In genomic region chr4:75940692-75941253, GRCh38 we compare ENCODE assay signal across 8 cellular contexts. TPM values are rescaled to one million over a fixed set of nuclear protein-coding genes. Genes with fewer than 3 reads are reported as not detected.
DNase-seq lines count a peak whose midpoint lies in the region; ATAC-seq, FAIRE-seq and TF ChIP-seq lines count a peak whose summit lies in the region.

TSS of gene NAAA (minus strand) at chr4:75941013. CDS start at chr4:75940949, 64 bp downstream.

- H3F3A ChIP-seq in PC-3 (ENCODE audit: low read length, unreplicated experiment) = no peaks in the 10 kb centered on the region

- POLR2A ChIA-PET in PC-3 (lab: Charles Lee; ENCODE audit: unreplicated experiment) = interaction anchor here (0.6 kb wide), 1 partner anchor 91 kb away, joined by 9 read pairs; no protein-coding TSS in a partner anchor
- POLR2A ChIA-PET in naive thymus-derived CD4-positive, alpha-beta T cell (lab: Charles Lee) = interaction anchor here (0.6 to 2.5 kb wide), 13 partner anchors 9 to 1138 kb away, joined by 3 to 23 read pairs (median 6); partner anchors contain the start of genes NUP54, RCHY1, SDAD1 and THAP6

- H3K4me1 Mint-ChIP-seq in naive thymus-derived CD4-positive, alpha-beta T cell = peaks cover 12 to 34% (median 22%) of the 10 kb centered on the region in 7 donors
- H3K4me1 Mint-ChIP-seq in stimulated activated naive B cell treated with anti-CD40 and anti-IgM and Interleukin-4, amounts not matched to agents 10 μg/mL and 1 μg/mL and 100 μg/mL, for 72 hours = peaks cover 2 to 22% of the 10 kb centered on the region in 2 donors

- peak within 1 kb of the TSS; percentile 97 for H3K4me2 ChIP-seq in PC-3 (ENCODE audit: low read length)

- TF ChIP-seq CTCF in PC-3 (conservative IDR thresholded peaks at IDR 0.05; ENCODE audit: low read depth, low read length) (no peak), esophagus squamous epithelium (IDR thresholded peaks at IDR 0.05) (peak in 3 of 6 experiments; percentile 49 to 54 (median 49))

- H3K9ac ChIP-seq in PC-3 (ENCODE audit: low read length) = peak within 1 kb of the TSS; percentile 73

- 0% methylated on average over 24 of the region's 66 CpGs; no CpG with 5 or more reads in 1 of the 2 donors for WGBS in esophagus squamous epithelium, 2 donors

- peak; percentile 70 for FAIRE-seq in GM19239 (lab: Jason Lieb, UNC)

- H3K27ac ChIP-seq in PC-3 (ENCODE audit: low read length) (no peak within 1 kb of the TSS; the same call in 1 of the 2 replicates), esophagus squamous epithelium (peak within 1 kb of the TSS; percentile 82 to 89 (median 86))
- peak within 1 kb of the TSS; percentile 80 for H3K27ac ChIP-seq in naive thymus-derived CD4-positive, alpha-beta T cell (ENCODE audit: low read depth, low read length)

- H3K9me2 ChIP-seq in PC-3 (replicated peaks; ENCODE audit: low read length) = no peaks in the 10 kb centered on the region

- H3K27me3 ChIP-seq in PC-3 (ENCODE audit: low read length) (no peaks in the 10 kb centered on the region), esophagus squamous epithelium (no peaks in the 10 kb centered on the region)
- H3K27me3 ChIP-seq in naive thymus-derived CD4-positive, alpha-beta T cell (ENCODE audit: control insufficient read depth in 2 of 2, insufficient read depth in 2 of 2, low read length in 2 of 2) = no peaks in the 10 kb centered on the region

- peaks cover 0 to 16% (median 12%) of the 10 kb centered on the region in 5 donors for H3K36me3 Mint-ChIP-seq in naive thymus-derived CD4-positive, alpha-beta T cell
- peaks cover 13 to 23% of the 10 kb centered on the region in 2 donors for H3K36me3 Mint-ChIP-seq in stimulated activated naive B cell treated with anti-CD40 and anti-IgM and Interleukin-4, amounts not matched to agents 10 μg/mL and 1 μg/mL and 100 μg/mL, for 72 hours

- TF ChIP-seq POLR2A in esophagus squamous epithelium (IDR thresholded peaks at IDR 0.05) = peak in 2 of 4 donors; percentile 11 to 64

- H3K4me3 Mint-ChIP-seq in naive thymus-derived CD4-positive, alpha-beta T cell = peak within 1 kb of the TSS; percentile 96 to 99 (median 98)
- H3K4me3 Mint-ChIP-seq in stimulated activated naive B cell treated with anti-CD40 and anti-IgM and Interleukin-4, amounts not matched to agents 10 μg/mL and 1 μg/mL and 100 μg/mL, for 72 hours = peak within 1 kb of the TSS; percentile 95 to 97

- intact Hi-C loops in PC-3 (cut with micrococcal nuclease) (no loop called here), esophagus squamous epithelium (cut with DNase I) (no loop called here)
- intact Hi-C loops in naive thymus-derived CD4-positive, alpha-beta T cell (cut with micrococcal nuclease) = loop anchor here (1.0 to 5.0 kb wide), 12 partner anchors 24 to 1217 kb away; partner anchors contain the start of genes G3BP2 (in 2 of the 2), NUP54 (in 2 of the 2), RCHY1 (in 2 of the 2) and SDAD1 (in 2 of the 2)

- BruUV-seq in PC-3 (replicated peaks; lab: Mats Ljungman, UMichigan) = no TSS peak

- H3K4me1 ChIP-seq in PC-3 (ENCODE audit: insufficient read depth, low read length) (no peaks in the 10 kb centered on the region), esophagus squamous epithelium (peaks cover 5 to 16% (median 10%) of the 10 kb centered on the region in 3 donors)
- peaks cover 9 to 12% of the 10 kb centered on the region in 2 donors for H3K4me1 ChIP-seq in naive thymus-derived CD4-positive, alpha-beta T cell (ENCODE audit: control insufficient read depth in 2 of 2, insufficient read depth in 2 of 2, low read length in 2 of 2)

- H3K27ac Mint-ChIP-seq in naive thymus-derived CD4-positive, alpha-beta T cell = peak within 1 kb of the TSS; percentile 90 to 98 (median 94)
- peak within 1 kb of the TSS; percentile 98 for H3K27ac Mint-ChIP-seq in stimulated activated naive B cell treated with anti-CD40 and anti-IgM and Interleukin-4, amounts not matched to agents 10 μg/mL and 1 μg/mL and 100 μg/mL, for 72 hours

- DNase-seq in CD1c-positive myeloid dendritic cell (ENCODE audit: extremely low spot score) (peak; percentile 73), GM19239 (ENCODE audit: insufficient read length, low spot score) (peak; percentile 36), PC-3 (peak; percentile 55), esophagus squamous epithelium (lab: John Stamatoyannopoulos, UW) (peak; percentile 29)
- peak; percentile 82 to 88 for DNase-seq in activated T-cell treated with anti-CD3 and anti-CD28 coated beads, Interleukin-2, amount 50 U/mL, for 48 hours
- DNase-seq in naive thymus-derived CD4-positive, alpha-beta T cell = peak; percentile 57 to 87 (median 75)
- DNase-seq in stimulated activated naive B cell treated with anti-CD40 and anti-IgM and Interleukin-4, amounts not matched to agents 10 μg/mL and 1 μg/mL and 100 μg/mL, for 72 hours = peak; percentile 81

- no peaks in the 10 kb centered on the region for H3K9me3 ChIP-seq in PC-3 (ENCODE audit: low read length)
- H3K9me3 ChIP-seq in esophagus squamous epithelium = no peaks in the 10 kb centered on the region
- H3K9me3 ChIP-seq in naive thymus-derived CD4-positive, alpha-beta T cell (ENCODE audit: control insufficient read depth in 2 of 3, low read length in 3 of 3) = no peaks in the 10 kb centered on the region

- no peaks in the 10 kb centered on the region for H3K9me3 Mint-ChIP-seq in naive thymus-derived CD4-positive, alpha-beta T cell
- no peaks in the 10 kb centered on the region for H3K9me3 Mint-ChIP-seq in stimulated activated naive B cell treated with anti-CD40 and anti-IgM and Interleukin-4, amounts not matched to agents 10 μg/mL and 1 μg/mL and 100 μg/mL, for 72 hours

- ATAC-seq in HG03457 (IDR thresholded peaks at IDR 0.05; ENCODE audit: unreplicated experiment) (peak; percentile 87), PC-3 (peak; percentile 87)
- ATAC-seq in naive thymus-derived CD4-positive, alpha-beta T cell = peak; percentile 92
- ATAC-seq in stimulated activated naive B cell treated with anti-CD40 and anti-IgM and Interleukin-4, amounts not matched to agents 10 μg/mL and 1 μg/mL and 100 μg/mL, for 72 hours (replicated peaks) = peak; percentile 80 to 81

- no peaks in the 10 kb centered on the region for H4K20me1 ChIP-seq in PC-3 (ENCODE audit: low read length)

- no peaks in the 10 kb centered on the region for H3K27me3 Mint-ChIP-seq in naive thymus-derived CD4-positive, alpha-beta T cell
- H3K27me3 Mint-ChIP-seq in stimulated activated naive B cell treated with anti-CD40 and anti-IgM and Interleukin-4, amounts not matched to agents 10 μg/mL and 1 μg/mL and 100 μg/mL, for 72 hours = no peaks in the 10 kb centered on the region

- CTCF ChIA-PET in PC-3 (lab: Charles Lee) = interaction anchor here (0.6 to 1.1 kb wide), 2 partner anchors 25 to 52 kb away, joined by 5 to 15 read pairs; no protein-coding TSS in a partner anchor
- CTCF ChIA-PET in naive thymus-derived CD4-positive, alpha-beta T cell (lab: Charles Lee) = interaction anchor here (0.7 to 1.7 kb wide), 4 partner anchors 11 to 52 kb away, joined by 3 to 7 read pairs (median 5); no protein-coding TSS in a partner anchor

- no peaks in the 10 kb centered on the region for H3K79me2 ChIP-seq in PC-3 (ENCODE audit: low read length)

- peak within 1 kb of the TSS; percentile 98 for H3K4me3 ChIP-seq in PC-3 (ENCODE audit: low read length)
- peak within 1 kb of the TSS; percentile 73 to 88 (median 82) for H3K4me3 ChIP-seq in esophagus squamous epithelium
- H3K4me3 ChIP-seq in naive thymus-derived CD4-positive, alpha-beta T cell (ENCODE audit: low read length) = peak within 1 kb of the TSS; percentile 100

- peak within 1 kb of the TSS; percentile 99 for H2AFZ ChIP-seq in PC-3 (ENCODE audit: low read length)

- H3K36me3 ChIP-seq in PC-3 (ENCODE audit: low read depth, low read length) = no peaks in the 10 kb centered on the region
- peaks cover 0 to 38% (median 3%) of the 10 kb centered on the region in 3 donors for H3K36me3 ChIP-seq in esophagus squamous epithelium
- H3K36me3 ChIP-seq in naive thymus-derived CD4-positive, alpha-beta T cell (ENCODE audit: control insufficient read depth in 2 of 3, insufficient read depth in 3 of 3, low read length in 3 of 3) = peaks cover 0 to 24% (median under 1%) of the 10 kb centered on the region in 3 experiments

RNA-seq across cellular contexts. Expression of gene NAAA, which starts in this region (rescaled TPM):
- total RNA-seq in PC-3 (2014; rRNA removed) (21.9 and 48.6 TPM in 2 replicates), esophagus squamous epithelium (100 to 1,000 TPM in 2 of 4 donors, 10 to 100 TPM in 2; 53.6 to 152 (median 86.2) TPM)
- total RNA-seq in naive thymus-derived CD4-positive, alpha-beta T cell = 100 to 1,000 TPM in 1 of 5 experiments, 10 to 100 TPM in 4; 36.9 to 103 (median 80.3) TPM
- polyA plus RNA-seq in naive thymus-derived CD4-positive, alpha-beta T cell = 10 to 100 TPM; 69.5 to 94.3 TPM

Comparison
In these comparisons a context has a peak if more than half of its experiments do, and no peak if none do; other contexts are left out.
1. DNase-seq: peak in every context shown above with its lines; median percentile 85 in activated T-cell treated with anti-CD3 and anti-CD28 coated beads, Interleukin-2, amount 50 U/mL, for 48 hours; 81 in stimulated activated naive B cell treated with anti-CD40 and anti-IgM and Interleukin-4, amounts not matched to agents 10 μg/mL and 1 μg/mL and 100 μg/mL, for 72 hours; 75 in naive thymus-derived CD4-positive, alpha-beta T cell; 73 in CD1c-positive myeloid dendritic cell; 55 in PC-3; 36 in GM19239; 29 in esophagus squamous epithelium.
2. intact Hi-C loops: an anchor here in naive thymus-derived CD4-positive, alpha-beta T cell (1.0 to 5.0 kb wide); none called in PC-3 and esophagus squamous epithelium.